ENCODE assay signal across 8 cellular contexts in genomic region chr4:145938618-145939177, GRCh38. TPM values are rescaled to one million over a fixed set of nuclear protein-coding genes. Genes with fewer than 3 reads are reported as not detected.
A peak's percentile ranks its signal among the peaks of the same experiment; 100 is the strongest.
DNase-seq lines count a peak whose midpoint lies in the region; FAIRE-seq and TF ChIP-seq lines count a peak whose summit lies in the region.

ZNF827 (minus strand) TSS chr4:145938823; CDS start chr4:145938407, 416 bp downstream.

- no CpG with 5 or more reads among the region's 32 CpGs for WGBS in H9 (ENCODE audit: extremely low coverage, insufficient read length, low lambda C conversion rate)

- H3K79me2 ChIP-seq in H9 (ENCODE audit: insufficient read depth, low read length), result peaks cover 11% of the 10 kb centered on the region; the same call in 1 of the 2 replicates

- peak within 1 kb of the TSS; percentile 71 for H3K4me2 ChIP-seq in H9 (ENCODE audit: insufficient read depth, insufficient read length, low read length)

- H2BK15ac ChIP-seq in H9 (ENCODE audit: low read depth, low read length), result no peak within 1 kb of the TSS

- no peaks in the 10 kb centered on the region for H4K20me1 ChIP-seq in H9 (ENCODE audit: control insufficient read depth, insufficient read depth, insufficient read length)

- in situ Hi-C loops in G401 (cut with HindIII; ENCODE audit: low sequenced_read_pairs), result no loop called here

- no peak within 1 kb of the TSS for H3K23ac ChIP-seq in H9 (ENCODE audit: insufficient read length, low read depth, low read length)

- no peaks in the 10 kb centered on the region for H3K9me3 ChIP-seq in H9 (ENCODE audit: control insufficient read depth, low read depth, low read length)

- no peak within 1 kb of the TSS for H3T11ph ChIP-seq in H9 (ENCODE audit: low read length)

- no peak within 1 kb of the TSS; the same call in 1 of the 2 replicates for H3K4ac ChIP-seq in H9 (ENCODE audit: low read depth, low read length)

- no peaks in the 10 kb centered on the region for H3K27me3 Mint-ChIP-seq in H9 (ENCODE audit: low read depth)

- H3K4me1 ChIP-seq in H9 (ENCODE audit: insufficient read depth, low read length), result peaks cover 7% of the 10 kb centered on the region

- peak within 1 kb of the TSS; percentile 50 for H2BK120ac ChIP-seq in H9 (ENCODE audit: low read depth, low read length, poor library complexity, severe bottlenecking)

- no peak within 1 kb of the TSS for H2AFZ ChIP-seq in H9 (ENCODE audit: low read length)

- H3K79me1 ChIP-seq in H9 (ENCODE audit: insufficient read depth, low read depth, low read length, poor library complexity, severe bottlenecking), result no peaks in the 10 kb centered on the region

- H3K27me3 ChIP-seq in H9 (ENCODE audit: insufficient read depth, low read length), result no peaks in the 10 kb centered on the region

- H2AK5ac ChIP-seq in H9 (ENCODE audit: insufficient read length, low read length), result no peak within 1 kb of the TSS

- H3K14ac ChIP-seq in H9 (ENCODE audit: insufficient read depth, low read length), result peak within 1 kb of the TSS; percentile 91

- peaks cover 29 to 30% of the 10 kb centered on the region in 2 experiments for H3K4me1 Mint-ChIP-seq in H9

- H4K91ac ChIP-seq in H9 (ENCODE audit: insufficient read length, low read depth, low read length), result no peak within 1 kb of the TSS

- no peak for FAIRE-seq in D721Med (lab: Jason Lieb, UNC)

- no peaks in the 10 kb centered on the region; a peak in 1 of 5 replicates for H3K9me3 Mint-ChIP-seq in H9

- H3K4me3 Mint-ChIP-seq in H9, result peak within 1 kb of the TSS; percentile 96 to 97

- H3K27ac Mint-ChIP-seq in H9, result peak within 1 kb of the TSS; percentile 98 to 100 (median 98)

- peak within 1 kb of the TSS; percentile 59 for H3K18ac ChIP-seq in H9 (ENCODE audit: insufficient read length, low read depth, low read length)

- peak within 1 kb of the TSS; percentile 43 for H2BK5ac ChIP-seq in H9 (ENCODE audit: insufficient read length, low read length)

- H2BK20ac ChIP-seq in H9 (ENCODE audit: low read depth, low read length, poor library complexity, severe bottlenecking), result no peak within 1 kb of the TSS

- H3K36me3 Mint-ChIP-seq in H9 (ENCODE audit: insufficient read depth in 1 of 3, low read depth in 3 of 3), result peaks cover 0 to 4% (median under 1%) of the 10 kb centered on the region in 3 experiments; a peak in 2 of 7 replicates

- H3K56ac ChIP-seq in H9 (ENCODE audit: insufficient read length, low read depth, low read length), result no peak within 1 kb of the TSS

- peaks cover 13% of the 10 kb centered on the region for H3K23me2 ChIP-seq in H9 (ENCODE audit: insufficient read length, low read depth, low read length, poor library complexity, severe bottlenecking)

- peak; percentile 74 for DNase-seq in G401 (ENCODE audit: low spot score)
- peak; percentile 66 for DNase-seq in H9
- DNase-seq in NCI-H128 (lab: John Stamatoyannopoulos, UW; ENCODE audit: unreplicated experiment), result peak; percentile 19
- peak; percentile 3 to 28 (median 22) for DNase-seq in activated CD4-positive, CD25-positive, alpha-beta regulatory T cell (lab: John Stamatoyannopoulos, UW)
- DNase-seq in central memory CD4-positive, alpha-beta T cell, result peak; percentile 71
- peak; percentile 90 for DNase-seq in islet precursor cell
- peak in 2 of 3 donors; percentile 40 to 46 for DNase-seq in stimulated activated CD4-positive, alpha-beta T cell treated with anti-CD3 and anti-CD28 coated beads, Interleukin-12 subunit alpha, Interleukin-12 subunit beta, amount 100 ng/mL, for 48 hours (ENCODE audit: low read depth in 2 of 3, low spot score in 1 of 3)
- no peak for DNase-seq in D721Med (ENCODE audit: insufficient read length, low spot score)

- H4K8ac ChIP-seq in H9 (replicated peaks; ENCODE audit: insufficient read length, low read depth, low read length), result no peak within 1 kb of the TSS

- TF ChIP-seq CTCF in H9 (conservative IDR thresholded peaks at IDR 0.05) (no peak), D721Med (IDR thresholded peaks at IDR 0.05; ENCODE audit: insufficient read depth, missing control alignments) (no peak)

- no peak within 1 kb of the TSS for H4K5ac ChIP-seq in H9 (ENCODE audit: insufficient read length, low read depth, low read length)

- peak within 1 kb of the TSS; percentile 88 for H3K9ac ChIP-seq in H9 (ENCODE audit: extremely low read depth, insufficient read length, low read length)

- H2BK12ac ChIP-seq in H9 (ENCODE audit: insufficient read length, low read depth, low read length), result no peak within 1 kb of the TSS

- H3K27ac ChIP-seq in H9 (ENCODE audit: insufficient read length, low read depth, low read length), result peak within 1 kb of the TSS; percentile 50

RNA-seq across cellular contexts. Expression of gene ZNF827, which starts in this region (rescaled TPM):
- 2.1 and 5.8 TPM in 2 replicates for total RNA-seq in G401 (2014; rRNA removed; shearing (Covaris generic))
- total RNA-seq in H9 (2021), result 28.4 and 29.4 TPM in 2 replicates
